Comparison of ENCODE assay signal across 27 cellular contexts in genomic region chr2:154855113-154855512, GRCh38.
"Had no signal": no experiment of that assay in that cellular context is flagged by ENCODE, and none has a peak within 500 bp of the region (broad histone marks: within the 10 kb centered on the region; RNA-seq: fewer than 3 reads in every experiment).

No MANE protein-coding gene starts in this region.

- H3K9me3 ChIP-seq: SJSA1, SK-N-SH had no signal

- H3K27ac Mint-ChIP-seq: IgD-negative memory B cell; T-cell; T-helper 1 cell treated with Interleukin-12 subunit alpha and Interleukin-12 subunit beta and Interleukin-4 antibody, amounts not matched to agents 30 μg/mL and 1 μg/mL, for 36 hours had no signal

- H3K27me3 Mint-ChIP-seq: IgD-negative memory B cell, T-cell had no signal

- DNase-seq: Kasumi-1, MM.1S, NCI-H1048, NCI-H1105, NCI-H1417, NCI-H1436 treated with DMSO at 0.1 percent for 48 hours, NCI-H1694, NCI-H187 treated with DMSO at 0.1 percent for 48 hours, NCI-H2029 treated with DMSO at 0.1 percent for 48 hours, NCI-H2171 treated with DMSO at 0.1 percent for 48 hours, NCI-H345, NCI-H446 treated with DMSO at 0.1 percent for 48 hours, NCI-H510A treated with DMSO at 0.1 percent for 48 hours, NCI-H526, NCI-H748 treated with DMSO at 0.1 percent for 48 hours, Right ventricle myocardium superior, RPMI8226, SIG-M5, SK-N-SH, SW 1271, T-cell had no signal

- H3K36me3 ChIP-seq: SJSA1 had no signal

- H3K4me1 Mint-ChIP-seq: IgD-negative memory B cell, T-cell had no signal

- H3K4me1 ChIP-seq: SJSA1 had no signal

- H3K4me2 ChIP-seq: KMS-11, SK-N-SH had no signal

- FAIRE-seq: K562, RCC 7860 had no signal

- H3K27me3 ChIP-seq: SJSA1 had no signal

- H3K36me3 Mint-ChIP-seq: IgD-negative memory B cell, T-cell had no signal

- H3K9ac ChIP-seq: KMS-11, SK-N-SH had no signal

- H3K4me3 Mint-ChIP-seq: IgD-negative memory B cell; T-cell; T-helper 1 cell treated with Interleukin-12 subunit alpha and Interleukin-12 subunit beta and Interleukin-4 antibody, amounts not matched to agents 30 μg/mL and 1 μg/mL, for 36 hours had no signal

- H3K27ac ChIP-seq: KMS-11, SJSA1 had no signal

- H3K9me3 Mint-ChIP-seq: T-cell; T-helper 1 cell treated with Interleukin-12 subunit alpha and Interleukin-12 subunit beta and Interleukin-4 antibody, amounts not matched to agents 30 μg/mL and 1 μg/mL, for 36 hours had no signal

- ATAC-seq: K562, T-cell had no signal

- H3K4me3 ChIP-seq: K562, SJSA1 had no signal
